Comparison of ENCODE assay signal across 8 cellular contexts in the genomic region with DNA sequence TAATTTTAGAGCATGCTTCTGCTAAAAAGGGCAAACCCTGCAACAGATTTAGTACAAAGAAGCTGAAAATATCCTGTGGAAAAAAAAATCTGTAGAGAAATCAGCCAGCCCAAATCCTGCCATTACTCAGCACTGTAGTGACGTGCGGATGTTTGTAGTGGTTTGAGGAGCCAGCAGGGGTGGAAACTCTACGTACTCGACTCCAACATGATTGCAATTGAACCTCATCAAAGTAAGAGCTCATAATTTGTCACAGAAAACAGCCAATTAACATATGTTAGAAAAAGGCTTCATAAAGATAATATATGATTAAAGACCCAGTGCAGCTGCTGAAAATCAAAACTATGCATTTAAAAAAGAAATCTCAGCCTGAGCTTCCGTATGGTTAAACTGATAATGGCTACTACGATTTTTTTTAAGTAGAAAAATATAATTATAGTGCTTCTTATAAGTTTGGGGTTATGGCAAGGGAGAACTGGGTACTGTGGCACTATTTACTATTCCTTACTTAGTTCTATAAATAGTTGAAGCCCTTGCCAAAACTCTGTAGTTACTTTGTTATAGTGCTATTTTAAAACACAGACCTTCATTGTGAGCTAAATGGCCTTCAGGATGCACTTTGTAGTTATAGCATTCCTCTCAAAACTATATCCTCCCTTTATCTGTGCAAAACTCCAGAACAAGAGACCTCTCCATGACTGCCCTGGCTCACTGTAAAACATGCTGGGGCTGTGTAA. TPM values are rescaled to one million over a fixed set of nuclear protein-coding genes. Genes with fewer than 3 reads are reported as not detected.
A peak's percentile ranks its signal among the peaks of the same experiment; 100 is the strongest.
DNase-seq lines count a peak whose midpoint lies in the region; ATAC-seq and TF ChIP-seq lines count a peak whose summit lies in the region.

No MANE protein-coding gene starts in this region.

- POLR2A ChIA-PET in activated B cell treated with CpG ODN at 0.5 μM for 24 hours (lab: Charles Lee), result interaction anchor here (0.5 to 17.9 kb wide), 12 partner anchors 8 to 477 kb away, joined by 3 to 229 read pairs (median 6); partner anchors contain the start of gene MEF2C

- intact Hi-C loops in activated B cell treated with CpG ODN at 0.5 μM for 24 hours (cut with micrococcal nuclease), result loop anchor here (1.0 kb wide), 1 partner anchor 12 kb away; no protein-coding TSS in a partner anchor

- peak overlapping the region; percentile 87 for H3K27ac Mint-ChIP-seq in activated B cell treated with CpG ODN at 0.5 μM for 24 hours

- DNase-seq in activated B cell treated with CpG ODN at 0.5 μM for 24 hours (no peak), fibroblast of the conjunctiva (ENCODE audit: low read depth) (peak; percentile 8), middle frontal gyrus (ENCODE audit: extremely low spot score, low spot score) (no peak), HK-2 (ENCODE audit: unreplicated experiment) (no peak), NCI-H774 (lab: John Stamatoyannopoulos, UW) (no peak)
- DNase-seq in stimulated activated CD4-positive, alpha-beta T cell treated with anti-CD3 and anti-CD28 coated beads, Interleukin-12 subunit alpha, Interleukin-12 subunit beta, amount 100 ng/mL, for 24 hours (ENCODE audit: low read depth in 2 of 2), result peak; percentile 14 to 32

- H3K4me3 Mint-ChIP-seq in activated B cell treated with CpG ODN at 0.5 μM for 24 hours, result peak overlapping the region; percentile 66

- H3K36me3 Mint-ChIP-seq in activated B cell treated with CpG ODN at 0.5 μM for 24 hours (ENCODE audit: low read depth), result peaks cover 25% of the 10 kb centered on the region

- ATAC-seq in GM18517 (IDR thresholded peaks at IDR 0.05; ENCODE audit: unreplicated experiment) (peak; percentile 42), HG02763 (IDR thresholded peaks at IDR 0.05; ENCODE audit: unreplicated experiment) (peak; percentile 40), activated B cell treated with CpG ODN at 0.5 μM for 24 hours (ENCODE audit: low read depth) (peak; percentile 69)

- H3K4me1 Mint-ChIP-seq in activated B cell treated with CpG ODN at 0.5 μM for 24 hours, result peaks cover 81% of the 10 kb centered on the region

- CTCF ChIA-PET in activated B cell treated with CpG ODN at 0.5 μM for 24 hours (lab: Charles Lee), result interaction anchor here (0.6 to 2.1 kb wide), 4 partner anchors 14 to 417 kb away, joined by 3 to 6 read pairs (median 5); no protein-coding TSS in a partner anchor

- no peak for TF ChIP-seq CTCF in activated B cell treated with CpG ODN at 0.5 μM for 24 hours (IDR thresholded peaks at IDR 0.05)

- no peaks in the 10 kb centered on the region for H3K9me3 Mint-ChIP-seq in activated B cell treated with CpG ODN at 0.5 μM for 24 hours

- no peaks in the 10 kb centered on the region for H3K27me3 Mint-ChIP-seq in activated B cell treated with CpG ODN at 0.5 μM for 24 hours

RNA-seq across cellular contexts. Expression of gene MEF2C, which starts 49.4 kb away (rescaled TPM):
- total RNA-seq in activated B cell treated with CpG ODN at 0.5 μM for 24 hours, result 348 and 359 TPM in 2 replicates

Comparison
In these comparisons a context has a peak if more than half of its experiments do, and no peak if none do; other contexts are left out.
1. DNase-seq: peak in fibroblast of the conjunctiva (single experiment) and stimulated activated CD4-positive, alpha-beta T cell treated with anti-CD3 and anti-CD28 coated beads, Interleukin-12 subunit alpha, Interleukin-12 subunit beta, amount 100 ng/mL, for 24 hours (2 of 2); none in activated B cell treated with CpG ODN at 0.5 μM for 24 hours (single experiment), middle frontal gyrus (single experiment), HK-2 (single experiment) and NCI-H774 (single experiment).
2. Peak in every context shown above with its lines, with median percentiles within 50 percentile points of each other: ATAC-seq.